ENCODE assay signal across 2 cellular contexts in the genomic region with DNA sequence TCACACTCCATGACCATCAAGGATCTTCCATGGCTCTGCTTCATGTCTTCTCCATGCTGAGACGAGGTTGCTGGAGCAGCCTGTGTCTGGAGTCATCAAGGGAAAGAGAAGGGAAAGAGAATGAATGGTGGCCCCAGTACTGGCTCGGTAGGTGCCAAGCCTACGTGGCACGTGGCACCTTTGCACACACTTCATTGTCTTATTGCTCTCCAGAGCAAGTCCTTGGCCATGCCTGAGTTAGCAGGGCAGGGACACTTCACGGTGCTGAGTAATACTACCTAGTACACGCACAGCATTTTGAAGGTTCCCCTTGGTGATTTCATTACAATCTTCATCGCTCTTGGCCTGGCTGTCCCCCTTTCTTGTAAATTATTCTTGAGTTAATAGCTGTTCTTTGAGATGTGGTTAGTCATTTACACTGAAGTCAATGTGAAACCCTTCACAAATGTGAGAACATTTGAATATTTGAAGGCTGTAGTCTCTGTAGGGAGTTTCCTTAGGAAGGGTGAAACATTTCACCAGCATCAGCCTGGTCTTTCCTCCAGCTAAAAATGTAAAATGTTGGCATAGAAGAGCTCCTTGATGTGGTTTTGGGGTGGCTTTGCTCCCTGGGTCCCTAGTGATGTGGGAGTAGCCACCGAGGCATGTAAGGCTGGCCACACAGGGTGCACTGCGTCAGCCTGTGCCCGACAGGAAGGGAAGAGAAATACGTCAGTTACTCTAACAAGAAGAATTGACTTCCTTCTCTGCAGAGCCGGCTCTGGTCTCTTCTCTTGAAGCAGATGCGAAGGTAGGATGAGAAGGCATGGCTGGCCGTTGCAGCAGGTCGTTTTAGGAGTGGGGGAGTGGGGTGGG.
TF ChIP-seq lines count a peak whose summit lies in the region.

A gene with protein sequence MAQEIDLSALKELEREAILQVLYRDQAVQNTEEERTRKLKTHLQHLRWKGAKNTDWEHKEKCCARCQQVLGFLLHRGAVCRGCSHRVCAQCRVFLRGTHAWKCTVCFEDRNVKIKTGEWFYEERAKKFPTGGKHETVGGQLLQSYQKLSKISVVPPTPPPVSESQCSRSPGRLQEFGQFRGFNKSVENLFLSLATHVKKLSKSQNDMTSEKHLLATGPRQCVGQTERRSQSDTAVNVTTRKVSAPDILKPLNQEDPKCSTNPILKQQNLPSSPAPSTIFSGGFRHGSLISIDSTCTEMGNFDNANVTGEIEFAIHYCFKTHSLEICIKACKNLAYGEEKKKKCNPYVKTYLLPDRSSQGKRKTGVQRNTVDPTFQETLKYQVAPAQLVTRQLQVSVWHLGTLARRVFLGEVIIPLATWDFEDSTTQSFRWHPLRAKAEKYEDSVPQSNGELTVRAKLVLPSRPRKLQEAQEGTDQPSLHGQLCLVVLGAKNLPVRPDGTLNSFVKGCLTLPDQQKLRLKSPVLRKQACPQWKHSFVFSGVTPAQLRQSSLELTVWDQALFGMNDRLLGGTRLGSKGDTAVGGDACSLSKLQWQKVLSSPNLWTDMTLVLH (plus strand): TSS at position 766 of the 855 bp plus-strand sequence. CDS start 13,215 bp downstream, outside the sequence.

TF ChIP-seq in SK-N-SH, 30 proteins besides CTCF, POLR2A, EP300 and RAD21 (continued from another document):
- TF ChIP-seq, protein P1, sequence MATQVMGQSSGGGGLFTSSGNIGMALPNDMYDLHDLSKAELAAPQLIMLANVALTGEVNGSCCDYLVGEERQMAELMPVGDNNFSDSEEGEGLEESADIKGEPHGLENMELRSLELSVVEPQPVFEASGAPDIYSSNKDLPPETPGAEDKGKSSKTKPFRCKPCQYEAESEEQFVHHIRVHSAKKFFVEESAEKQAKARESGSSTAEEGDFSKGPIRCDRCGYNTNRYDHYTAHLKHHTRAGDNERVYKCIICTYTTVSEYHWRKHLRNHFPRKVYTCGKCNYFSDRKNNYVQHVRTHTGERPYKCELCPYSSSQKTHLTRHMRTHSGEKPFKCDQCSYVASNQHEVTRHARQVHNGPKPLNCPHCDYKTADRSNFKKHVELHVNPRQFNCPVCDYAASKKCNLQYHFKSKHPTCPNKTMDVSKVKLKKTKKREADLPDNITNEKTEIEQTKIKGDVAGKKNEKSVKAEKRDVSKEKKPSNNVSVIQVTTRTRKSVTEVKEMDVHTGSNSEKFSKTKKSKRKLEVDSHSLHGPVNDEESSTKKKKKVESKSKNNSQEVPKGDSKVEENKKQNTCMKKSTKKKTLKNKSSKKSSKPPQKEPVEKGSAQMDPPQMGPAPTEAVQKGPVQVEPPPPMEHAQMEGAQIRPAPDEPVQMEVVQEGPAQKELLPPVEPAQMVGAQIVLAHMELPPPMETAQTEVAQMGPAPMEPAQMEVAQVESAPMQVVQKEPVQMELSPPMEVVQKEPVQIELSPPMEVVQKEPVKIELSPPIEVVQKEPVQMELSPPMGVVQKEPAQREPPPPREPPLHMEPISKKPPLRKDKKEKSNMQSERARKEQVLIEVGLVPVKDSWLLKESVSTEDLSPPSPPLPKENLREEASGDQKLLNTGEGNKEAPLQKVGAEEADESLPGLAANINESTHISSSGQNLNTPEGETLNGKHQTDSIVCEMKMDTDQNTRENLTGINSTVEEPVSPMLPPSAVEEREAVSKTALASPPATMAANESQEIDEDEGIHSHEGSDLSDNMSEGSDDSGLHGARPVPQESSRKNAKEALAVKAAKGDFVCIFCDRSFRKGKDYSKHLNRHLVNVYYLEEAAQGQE (IDR thresholded peaks at IDR 0.05; ENCODE audit: low read depth, low read length), result no peak
- no peak for TF ChIP-seq JUND (IDR thresholded peaks at IDR 0.05)
- no peak for TF ChIP-seq SMC3 (IDR thresholded peaks at IDR 0.05; ENCODE audit: low read depth, low read length)
- no peak for TF ChIP-seq TCF12 (IDR thresholded peaks at IDR 0.05)
- no peak for TF ChIP-seq ELF1 (IDR thresholded peaks at IDR 0.05)
- TF ChIP-seq, protein P2, sequence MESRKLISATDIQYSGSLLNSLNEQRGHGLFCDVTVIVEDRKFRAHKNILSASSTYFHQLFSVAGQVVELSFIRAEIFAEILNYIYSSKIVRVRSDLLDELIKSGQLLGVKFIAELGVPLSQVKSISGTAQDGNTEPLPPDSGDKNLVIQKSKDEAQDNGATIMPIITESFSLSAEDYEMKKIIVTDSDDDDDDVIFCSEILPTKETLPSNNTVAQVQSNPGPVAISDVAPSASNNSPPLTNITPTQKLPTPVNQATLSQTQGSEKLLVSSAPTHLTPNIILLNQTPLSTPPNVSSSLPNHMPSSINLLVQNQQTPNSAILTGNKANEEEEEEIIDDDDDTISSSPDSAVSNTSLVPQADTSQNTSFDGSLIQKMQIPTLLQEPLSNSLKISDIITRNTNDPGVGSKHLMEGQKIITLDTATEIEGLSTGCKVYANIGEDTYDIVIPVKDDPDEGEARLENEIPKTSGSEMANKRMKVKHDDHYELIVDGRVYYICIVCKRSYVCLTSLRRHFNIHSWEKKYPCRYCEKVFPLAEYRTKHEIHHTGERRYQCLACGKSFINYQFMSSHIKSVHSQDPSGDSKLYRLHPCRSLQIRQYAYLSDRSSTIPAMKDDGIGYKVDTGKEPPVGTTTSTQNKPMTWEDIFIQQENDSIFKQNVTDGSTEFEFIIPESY (IDR thresholded peaks at IDR 0.05; ENCODE audit: borderline replicate concordance, low read depth), result no peak
- no peak for TF ChIP-seq MEF2A (IDR thresholded peaks at IDR 0.05; ENCODE audit: borderline replicate concordance, low read depth)

TF ChIP-seq in SK-N-SH treated with all-trans-retinoic acid at 6 μM for 48 hours, 23 proteins besides CTCF, POLR2A, EP300 and RAD21 (continued from another document):
- TF ChIP-seq, protein P3, sequence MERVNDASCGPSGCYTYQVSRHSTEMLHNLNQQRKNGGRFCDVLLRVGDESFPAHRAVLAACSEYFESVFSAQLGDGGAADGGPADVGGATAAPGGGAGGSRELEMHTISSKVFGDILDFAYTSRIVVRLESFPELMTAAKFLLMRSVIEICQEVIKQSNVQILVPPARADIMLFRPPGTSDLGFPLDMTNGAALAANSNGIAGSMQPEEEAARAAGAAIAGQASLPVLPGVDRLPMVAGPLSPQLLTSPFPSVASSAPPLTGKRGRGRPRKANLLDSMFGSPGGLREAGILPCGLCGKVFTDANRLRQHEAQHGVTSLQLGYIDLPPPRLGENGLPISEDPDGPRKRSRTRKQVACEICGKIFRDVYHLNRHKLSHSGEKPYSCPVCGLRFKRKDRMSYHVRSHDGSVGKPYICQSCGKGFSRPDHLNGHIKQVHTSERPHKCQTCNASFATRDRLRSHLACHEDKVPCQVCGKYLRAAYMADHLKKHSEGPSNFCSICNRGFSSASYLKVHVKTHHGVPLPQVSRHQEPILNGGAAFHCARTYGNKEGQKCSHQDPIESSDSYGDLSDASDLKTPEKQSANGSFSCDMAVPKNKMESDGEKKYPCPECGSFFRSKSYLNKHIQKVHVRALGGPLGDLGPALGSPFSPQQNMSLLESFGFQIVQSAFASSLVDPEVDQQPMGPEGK (CRISPR knock-in tag; IDR thresholded peaks at IDR 0.05; ENCODE audit: borderline replicate concordance), result no peak
- TF ChIP-seq ZC3H10 (CRISPR knock-in tag; IDR thresholded peaks at IDR 0.05), result no peak
- TF ChIP-seq TOX (CRISPR knock-in tag; IDR thresholded peaks at IDR 0.05; ENCODE audit: borderline replicate concordance), result no peak
- no peak for TF ChIP-seq ZNF70 (CRISPR knock-in tag; IDR thresholded peaks at IDR 0.05)
- TF ChIP-seq PPARA (CRISPR knock-in tag; IDR thresholded peaks at IDR 0.05; ENCODE audit: borderline replicate concordance), result no peak
- no peak for TF ChIP-seq GLIS3 (CRISPR knock-in tag; IDR thresholded peaks at IDR 0.05)
- TF ChIP-seq ESRRG (CRISPR knock-in tag; IDR thresholded peaks at IDR 0.05), result no peak
- no peak for TF ChIP-seq BACH2 (CRISPR knock-in tag; IDR thresholded peaks at IDR 0.05; ENCODE audit: borderline replicate concordance)
- no peak for TF ChIP-seq ZNF8 (CRISPR knock-in tag; IDR thresholded peaks at IDR 0.05)
- no peak for TF ChIP-seq TCF4 (CRISPR knock-in tag; IDR thresholded peaks at IDR 0.05; ENCODE audit: borderline replicate concordance)
